ENCODE assay signal across 14 cellular contexts in genomic region chr4:7519638-7520373, GRCh38.
"Had no signal": no experiment of that assay in that cellular context is flagged by ENCODE, and none has a peak within 500 bp of the region (broad histone marks: within the 10 kb centered on the region; RNA-seq: fewer than 3 reads in every experiment).

No MANE protein-coding gene starts in this region.

- H3K27ac Mint-ChIP-seq: activated naive CD4-positive, alpha-beta T cell treated with anti-CD3 and anti-CD28 coated beads, Interleukin-2, amount 50 U/mL, for 72 hours; activated T-helper 1 cell treated with anti-CD3 and anti-CD28 coated beads, Interleukin-12 subunit alpha, Interleukin-12 subunit beta, Interleukin-2, Interleukin-4 antibody, amounts not matched to agents 30 ng/mL and 10 ng/mL and 1 ng/mL, durations not matched to agents 14 hours and 24 hours and 36 hours; nephron progenitor cell had no signal

- ATAC-seq: activated naive CD4-positive, alpha-beta T cell treated with anti-CD3 and anti-CD28 coated beads, Interleukin-2, amount 50 U/mL, for 72 hours; esophagus mucosa had no signal

- H3K36me3 Mint-ChIP-seq: activated naive CD4-positive, alpha-beta T cell treated with anti-CD3 and anti-CD28 coated beads, Interleukin-2, amount 50 U/mL, for 72 hours had no signal

- H3K4me1 ChIP-seq: adrenal gland, tibial artery had no signal

- H3K27ac ChIP-seq: adrenal gland, tibial artery, VCaP had no signal

- H3K36me3 ChIP-seq: adrenal gland, tibial artery had no signal

- H3K4me3 Mint-ChIP-seq: activated T-helper 1 cell treated with anti-CD3 and anti-CD28 coated beads, Interleukin-12 subunit alpha, Interleukin-12 subunit beta, Interleukin-2, Interleukin-4 antibody, amounts not matched to agents 30 ng/mL and 10 ng/mL and 1 ng/mL, durations not matched to agents 14 hours and 24 hours and 36 hours; nephron progenitor cell had no signal

- H3K9me3 ChIP-seq: adrenal gland, tibial artery had no signal

- DNase-seq: activated CD4-positive, alpha-beta T cell treated with anti-CD3 and anti-CD28 coated beads for 1 hour; activated CD4-positive, alpha-beta T cell treated with anti-CD3 and anti-CD28 coated beads, Interleukin-2, amount 50 U/mL, for 4 hours; activated gamma-delta T cell treated with Interleukin-2 at 50 U/mL for 16 hours; activated T-cell treated with anti-CD3 and anti-CD28 coated beads for 4 hours; adrenal gland; effector CD4-positive, alpha-beta T cell; midbrain; nephron progenitor cell; stimulated activated naive CD4-positive, alpha-beta T cell; tibial artery had no signal

- H3K4me3 ChIP-seq: adrenal gland, tibial artery had no signal

- H3K9me3 Mint-ChIP-seq: activated naive CD4-positive, alpha-beta T cell treated with anti-CD3 and anti-CD28 coated beads, Interleukin-2, amount 50 U/mL, for 72 hours; activated T-helper 1 cell treated with anti-CD3 and anti-CD28 coated beads, Interleukin-12 subunit alpha, Interleukin-12 subunit beta, Interleukin-2, Interleukin-4 antibody, amounts not matched to agents 30 ng/mL and 10 ng/mL and 1 ng/mL, durations not matched to agents 14 hours and 24 hours and 36 hours; nephron progenitor cell had no signal

- H3K27me3 ChIP-seq: adrenal gland had no signal
